In genomic region chr3:37994639-37994972, GRCh38 we compare ENCODE assay signal across 9 cellular contexts. TPM values are rescaled to one million over a fixed set of nuclear protein-coding genes. Genes with fewer than 3 reads are reported as not detected.
A peak's percentile ranks its signal among the peaks of the same experiment; 100 is the strongest.
DNase-seq lines count a peak whose midpoint lies in the region; ATAC-seq and TF ChIP-seq lines count a peak whose summit lies in the region.
"Had no signal": no experiment of that assay in that cellular context is flagged by ENCODE, and none has a peak within 500 bp of the region (broad histone marks: within the 10 kb centered on the region; RNA-seq: fewer than 3 reads in every experiment).

No MANE protein-coding gene starts in this region.

- H3K4me1 ChIP-seq in BLaER1 treated with 17β-estradiol and CSF1 and Interleukin-3, amounts not matched to agents 10 nM and 100 nM: peaks cover 44 to 67% (median 49%) of the 10 kb centered on the region in 10 experiments
- H3K4me1 ChIP-seq in IMR-90 (ENCODE audit: control insufficient read depth, insufficient read depth, low read length) (peaks cover 12% of the 10 kb centered on the region), colonic mucosa (peaks cover 18% of the 10 kb centered on the region)

- H4K5ac ChIP-seq in IMR-90 (ENCODE audit: low read depth, low read length): peak overlapping the region; percentile 22

- H3K79me1 ChIP-seq in IMR-90 (ENCODE audit: low read depth in 1 of 2, low read length in 2 of 2): peaks cover 3 to 19% of the 10 kb centered on the region in 2 experiments; a peak in 2 of 4 replicates

- TF ChIP-seq POLR2A in IMR-90 (IDR thresholded peaks at IDR 0.05; ENCODE audit: low read depth, low read length): no peak
- TF ChIP-seq POLR2A in GM18505 (IDR thresholded peaks at IDR 0.05; ENCODE audit: borderline replicate concordance, extremely low read depth, insufficient read depth, insufficient read length): no peak

- no peak for DNase-seq in IMR-90
- no peak for DNase-seq in colonic mucosa
- DNase-seq in natural killer cell treated with Interleukin-12 subunit alpha and Interleukin-12 subunit beta and Interleukin-15 and Interleukin-18, amount 100 ng/mL, for 72 hours (ENCODE audit: low spot score): no peak
- no peak for DNase-seq in NCI-H1694 treated with DMSO at 0.1 percent for 48 hours (lab: John Stamatoyannopoulos, UW)
- DNase-seq in cerebellum (ENCODE audit: low spot score): no peak
- DNase-seq: NCI-H1930 had no signal

- POLR2A ChIA-PET in IMR-90 (lab: Charles Lee; ENCODE audit: unreplicated experiment): no interaction called here

- no peak overlapping the region for H2AK5ac ChIP-seq in IMR-90 (ENCODE audit: low read depth, low read length)

- H3K27me3 Mint-ChIP-seq in natural killer cell treated with Interleukin-12 subunit alpha and Interleukin-12 subunit beta and Interleukin-15 and Interleukin-18, amount 100 ng/mL, for 72 hours: no peaks in the 10 kb centered on the region

- peaks cover 43 to 51% of the 10 kb centered on the region in 2 donors for H3K4me1 Mint-ChIP-seq in natural killer cell treated with Interleukin-12 subunit alpha and Interleukin-12 subunit beta and Interleukin-15 and Interleukin-18, amount 100 ng/mL, for 72 hours (ENCODE audit: low read depth in 2 of 2)

- peak overlapping the region; percentile 74; the same call in 1 of the 2 replicates for H3K56ac ChIP-seq in IMR-90 (ENCODE audit: extremely low read depth, insufficient read depth, low read length)

- H2BK120ac ChIP-seq in IMR-90 (ENCODE audit: low read depth, low read length): 0 out of 2 replicates have a peak overlapping the region, but pooled peaks have one; percentile 83

- H3K27ac Mint-ChIP-seq in natural killer cell treated with Interleukin-12 subunit alpha and Interleukin-12 subunit beta and Interleukin-15 and Interleukin-18, amount 100 ng/mL, for 72 hours: peak overlapping the region; percentile 92

- dilution Hi-C loops in IMR-90 (cut with HindIII; ENCODE audit: low sequenced_read_pairs, unreplicated experiment): no loop called here

- H3K4ac ChIP-seq in IMR-90 (ENCODE audit: low read depth, low read length): peak overlapping the region; percentile 94; the same call in 1 of the 2 replicates

- peaks cover 8% of the 10 kb centered on the region for H3K36me3 Mint-ChIP-seq in natural killer cell treated with Interleukin-12 subunit alpha and Interleukin-12 subunit beta and Interleukin-15 and Interleukin-18, amount 100 ng/mL, for 72 hours

- no peak overlapping the region for H2BK20ac ChIP-seq in IMR-90 (ENCODE audit: low read depth, low read length)

- ATAC-seq in IMR-90 (ENCODE audit: low read depth) (no peak), GM18505 (IDR thresholded peaks at IDR 0.05; ENCODE audit: unreplicated experiment) (no peak), GM19035 (IDR thresholded peaks at IDR 0.05; ENCODE audit: unreplicated experiment) (no peak)
- ATAC-seq in natural killer cell treated with Interleukin-12 subunit alpha and Interleukin-12 subunit beta and Interleukin-15 and Interleukin-18, amount 100 ng/mL, for 72 hours: no peak

- no peak for TF ChIP-seq RAD21 in IMR-90 (IDR thresholded peaks at IDR 0.05; ENCODE audit: low read length)

- H3K36me3 ChIP-seq in BLaER1 treated with 17β-estradiol and CSF1 and Interleukin-3, amounts not matched to agents 10 nM and 100 nM: peaks cover 0 to 33% (median 26%) of the 10 kb centered on the region in 11 experiments; a peak in 17 of 22 replicates
- H3K36me3 ChIP-seq in IMR-90 (ENCODE audit: control insufficient read depth, insufficient read depth, low read length) (peaks cover 4% of the 10 kb centered on the region; the same call in 1 of the 2 replicates), colonic mucosa (no peaks in the 10 kb centered on the region)

- peak overlapping the region; percentile 99 for H2AFZ ChIP-seq in IMR-90 (replicated peaks; ENCODE audit: low read length, poor library complexity)

- no peaks in the 10 kb centered on the region for H3K9me3 Mint-ChIP-seq in natural killer cell treated with Interleukin-12 subunit alpha and Interleukin-12 subunit beta and Interleukin-15 and Interleukin-18, amount 100 ng/mL, for 72 hours

- BruUV-seq in IMR-90 (replicated peaks; lab: Mats Ljungman, UMichigan): no TSS peak

- whole genome bisulfite sequencing in IMR-90 (ENCODE audit: extremely low coverage in 2 of 2, insufficient read length in 1 of 2), 2 experiments: 0% methylated on average over 1 of the region's 2 CpGs; no CpG with 5 or more reads in 1 of the 2 experiments

- no peaks in the 10 kb centered on the region for H4K20me1 ChIP-seq in BLaER1 treated with 17β-estradiol and CSF1 and Interleukin-3, amounts not matched to agents 10 nM and 100 nM
- H4K20me1 ChIP-seq in IMR-90 (ENCODE audit: insufficient read depth, low read length): no peaks in the 10 kb centered on the region

- H4K8ac ChIP-seq in IMR-90 (ENCODE audit: low read depth in 2 of 2, low read length in 2 of 2): peak overlapping the region; percentile 95 to 99

- peak overlapping the region; percentile 90; the same call in 1 of the 2 replicates for H4K91ac ChIP-seq in IMR-90 (ENCODE audit: insufficient read depth, low read depth, low read length)

- in situ Hi-C loops in IMR-90 (cut with MboI; ENCODE audit: low sequenced_read_pairs): no loop called here

- peak overlapping the region; percentile 50 to 75 (median 69) for H3K4me3 ChIP-seq in BLaER1 treated with 17β-estradiol and CSF1 and Interleukin-3, amounts not matched to agents 10 nM and 100 nM
- H3K4me3 ChIP-seq in IMR-90 (ENCODE audit: insufficient read depth, low read depth, low read length) (peak overlapping the region; percentile 75), colonic mucosa (peak overlapping the region; percentile 42)

- no peaks in the 10 kb centered on the region for H3K9me3 ChIP-seq in BLaER1 treated with 17β-estradiol and CSF1 and Interleukin-3, amounts not matched to agents 10 nM and 100 nM (replicated peaks in 1 of 11)
- H3K9me3 ChIP-seq in IMR-90 (ENCODE audit: control insufficient read depth, insufficient read depth, low read length) (no peaks in the 10 kb centered on the region), colonic mucosa (no peaks in the 10 kb centered on the region)

- H3K9me1 ChIP-seq in IMR-90 (ENCODE audit: insufficient read depth, low read length): peaks cover 13% of the 10 kb centered on the region

- peak overlapping the region; percentile 18; the same call in 1 of the 2 replicates for H3K23ac ChIP-seq in IMR-90 (ENCODE audit: low read depth, low read length)

- no peaks in the 10 kb centered on the region for H3K27me3 ChIP-seq in BLaER1 treated with 17β-estradiol and CSF1 and Interleukin-3, amounts not matched to agents 10 nM and 100 nM
- H3K27me3 ChIP-seq in IMR-90 (ENCODE audit: control insufficient read depth, insufficient read depth, low read length) (no peaks in the 10 kb centered on the region; the same call in 1 of the 2 replicates), colonic mucosa (no peaks in the 10 kb centered on the region)

- H3K27ac ChIP-seq in BLaER1 treated with 17β-estradiol and CSF1 and Interleukin-3, amounts not matched to agents 10 nM and 100 nM: peak overlapping the region; percentile 82 to 96 (median 91); a peak in 21 of 22 replicates
- peak overlapping the region; percentile 94; the same call in 1 of the 2 replicates for H3K27ac ChIP-seq in IMR-90 (ENCODE audit: insufficient read depth, low read length)
- peak overlapping the region; percentile 85 for H3K27ac ChIP-seq in colonic mucosa

- no peak overlapping the region for H2AK9ac ChIP-seq in IMR-90 (replicated peaks; ENCODE audit: low read depth, low read length, poor library complexity)

- no peak overlapping the region for H3K18ac ChIP-seq in IMR-90 (ENCODE audit: low read depth, low read length)

- peak overlapping the region; percentile 88 for H3K4me3 Mint-ChIP-seq in natural killer cell treated with Interleukin-12 subunit alpha and Interleukin-12 subunit beta and Interleukin-15 and Interleukin-18, amount 100 ng/mL, for 72 hours

- H3K4me2 ChIP-seq in BLaER1 treated with 17β-estradiol and CSF1 and Interleukin-3, amounts not matched to agents 10 nM and 100 nM: peak overlapping the region; percentile 80 to 90 (median 86)
- H3K4me2 ChIP-seq in IMR-90 (ENCODE audit: low read depth, low read length): peak overlapping the region; percentile 89

- H2BK5ac ChIP-seq in IMR-90 (ENCODE audit: low read depth, low read length, poor library complexity, severe bottlenecking): peak overlapping the region; percentile 83

- CTCF ChIA-PET in IMR-90 (lab: Yijun Ruan, JAX): no interaction called here

- peak overlapping the region; percentile 91; the same call in 1 of the 2 replicates for H3K14ac ChIP-seq in IMR-90 (replicated peaks; ENCODE audit: low read depth, low read length)

- peak overlapping the region; percentile 83 to 91 (median 88); a peak in 21 of 22 replicates for H3K9ac ChIP-seq in BLaER1 treated with 17β-estradiol and CSF1 and Interleukin-3, amounts not matched to agents 10 nM and 100 nM
- H3K9ac ChIP-seq in IMR-90 (ENCODE audit: low read depth, low read length) (peak overlapping the region; percentile 91), colonic mucosa (ENCODE audit: low read depth in 2 of 2, low read length in 2 of 2) (peak overlapping the region; percentile 77 to 98)

- intact Hi-C loops in IMR-90 (cut with micrococcal nuclease) (no loop called here), colonic mucosa (cut with DNase I) (no loop called here)

- H2BK15ac ChIP-seq in IMR-90 (ENCODE audit: low read depth, low read length): no peak overlapping the region

- no peak for TF ChIP-seq CTCF in IMR-90 (conservative IDR thresholded peaks at IDR 0.05; ENCODE audit: low read depth, low read length)
- no peak for TF ChIP-seq CTCF in colonic mucosa (IDR thresholded peaks at IDR 0.05)

RNA-seq across cellular contexts. Expression of gene VILL, which starts 4.0 kb away (rescaled TPM):
- total RNA-seq in IMR-90 (2012; rRNA removed): 2.3 and 2.5 TPM in 2 replicates
- polyA plus RNA-seq in IMR-90 (2012; rRNA removed): 4.5 and 4.7 TPM in 2 replicates
- polyA plus RNA-seq in IMR-90 (2012; cell fraction: cytosol; rRNA removed): 1.3 and 3.7 TPM in 2 replicates
- polyA plus RNA-seq in IMR-90 (2012; cell fraction: nucleus; rRNA removed; ENCODE audit: low replicate concordance): 15.6 and 35.8 TPM in 2 replicates
- total RNA-seq in colonic mucosa: 100 to 1,000 TPM; 155 to 166 TPM
- total RNA-seq in natural killer cell treated with Interleukin-12 subunit alpha and Interleukin-12 subunit beta and Interleukin-15 and Interleukin-18, amount 100 ng/mL, for 72 hours: 10 to 100 TPM in 1 of 2 donors, 1 to 10 TPM in 1; 8.2 to 16.9 TPM
- total RNA-seq in cerebellum: 8.6 TPM

RNA-seq across cellular contexts. Expression of gene PLCD1, which starts 34.8 kb away (rescaled TPM):
- total RNA-seq in IMR-90 (2012; rRNA removed): 15.0 and 16.3 TPM in 2 replicates
- polyA plus RNA-seq in IMR-90 (2012; rRNA removed): 13.2 and 14.9 TPM in 2 replicates
- 7.0 and 12.3 TPM in 2 replicates for polyA plus RNA-seq in IMR-90 (2012; cell fraction: cytosol; rRNA removed)
- polyA plus RNA-seq in IMR-90 (2012; cell fraction: nucleus; rRNA removed; ENCODE audit: low replicate concordance): 21.6 and 50.5 TPM in 2 replicates
- total RNA-seq in colonic mucosa: 10 to 100 TPM; 46.8 to 70.0 TPM
- 1 to 10 TPM; 5.8 to 7.7 TPM for total RNA-seq in natural killer cell treated with Interleukin-12 subunit alpha and Interleukin-12 subunit beta and Interleukin-15 and Interleukin-18, amount 100 ng/mL, for 72 hours
- total RNA-seq in cerebellum: 8.4 TPM

RNA-seq across cellular contexts. Expression of gene DLEC1, which starts 44.4 kb away (rescaled TPM):
- total RNA-seq in IMR-90 (2012; rRNA removed) (not detected in 2 replicates), colonic mucosa (under 1 TPM; 0.52 to 0.56 TPM), cerebellum (1.8 TPM)
- 0.03 TPM in 1 of 2 replicates, not detected in the other for polyA plus RNA-seq in IMR-90 (2012; rRNA removed)
- polyA plus RNA-seq in IMR-90 (2012; cell fraction: cytosol; rRNA removed): not detected in 2 replicates
- 0.17 and 0.18 TPM in 2 replicates for polyA plus RNA-seq in IMR-90 (2012; cell fraction: nucleus; rRNA removed; ENCODE audit: low replicate concordance)
- total RNA-seq in natural killer cell treated with Interleukin-12 subunit alpha and Interleukin-12 subunit beta and Interleukin-15 and Interleukin-18, amount 100 ng/mL, for 72 hours: under 1 TPM; 0.25 to 0.52 TPM

Comparison
In these comparisons a context has a peak if more than half of its experiments do, and no peak if none do; other contexts are left out.
1. RNA of gene VILL, which starts 4.0 kb away (total RNA-seq): 155 to 166 TPM in colonic mucosa; 8.2 to 16.9 TPM in natural killer cell treated with Interleukin-12 subunit alpha and Interleukin-12 subunit beta and Interleukin-15 and Interleukin-18, amount 100 ng/mL, for 72 hours, 8.6 TPM in cerebellum (single experiment) and 2.3 to 2.5 TPM in IMR-90; every median in the first group is over 4 times any median in the second.
2. Peak in every context shown above with its lines, with median percentiles within 50 percentile points of each other: H3K27ac ChIP-seq, H3K4me3 ChIP-seq and H3K9ac ChIP-seq.